11 cellular contexts compared by ENCODE assay signal in the genomic region with DNA sequence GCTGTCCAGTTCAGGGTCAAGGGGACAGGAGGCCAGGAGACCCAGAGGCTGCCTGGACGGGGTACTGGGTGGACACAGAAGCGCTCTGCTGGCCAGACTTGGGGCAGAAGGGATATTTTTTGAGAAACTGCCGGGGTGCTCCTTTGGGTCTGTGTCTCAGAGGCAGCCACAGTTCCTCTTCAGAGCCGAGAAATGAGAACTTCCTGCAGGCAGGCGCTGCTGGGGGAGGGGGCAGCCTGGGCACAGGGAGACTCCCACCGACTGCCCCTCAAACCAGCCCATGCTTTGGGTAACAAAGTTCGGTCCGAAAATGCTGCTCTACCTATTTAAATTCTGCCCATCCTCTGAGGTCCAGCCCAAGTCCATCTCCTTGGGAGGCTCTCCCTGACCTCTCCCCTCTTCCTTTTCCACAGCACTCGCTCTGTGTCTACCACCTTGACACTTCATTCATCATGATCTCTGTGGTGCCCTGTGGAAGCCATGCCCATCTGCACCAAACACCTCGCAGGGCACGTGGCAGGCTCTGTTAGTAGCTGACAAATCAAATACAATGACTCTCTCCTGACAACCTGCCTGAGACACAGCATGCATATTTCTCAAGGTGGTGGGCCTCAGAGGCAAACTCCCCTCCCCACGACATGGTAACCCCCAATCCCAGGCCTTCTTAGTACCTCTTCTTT. TPM values are rescaled to one million over a fixed set of nuclear protein-coding genes. Genes with fewer than 3 reads are reported as not detected.
DNase-seq lines count a peak whose midpoint lies in the region; ATAC-seq and TF ChIP-seq lines count a peak whose summit lies in the region.
"Had no signal": no experiment of that assay in that cellular context is flagged by ENCODE, and none has a peak within 500 bp of the region (broad histone marks: within the 10 kb centered on the region; RNA-seq: fewer than 3 reads in every experiment).

No MANE protein-coding gene starts in this region.

- peak overlapping the region in 3 of 7 donors; percentile 16 to 75 (median 26) for H3K4me3 Mint-ChIP-seq in CD8-positive, alpha-beta memory T cell
- H3K4me3 Mint-ChIP-seq in dendritic cell treated with granulocyte-macrophage colony-stimulating factor and Interleukin-4, amounts not matched to agents 40 ng/mL and 50 ng/mL, for 4 days, result peak overlapping the region; percentile 40

- no peak overlapping the region for H3K27ac ChIP-seq in CD8-positive, alpha-beta memory T cell (ENCODE audit: low read depth, low read length)
- H3K27ac ChIP-seq in OCI-LY1 (ENCODE audit: low read depth, low read length, poor library complexity, severe bottlenecking), result peak overlapping the region; percentile 65

- no peaks in the 10 kb centered on the region for H3K9me3 Mint-ChIP-seq in CD8-positive, alpha-beta memory T cell
- H3K9me3 Mint-ChIP-seq in dendritic cell treated with granulocyte-macrophage colony-stimulating factor and Interleukin-4, amounts not matched to agents 40 ng/mL and 50 ng/mL, for 4 days, result no peaks in the 10 kb centered on the region

- H3K9me3 ChIP-seq in CD8-positive, alpha-beta memory T cell (ENCODE audit: low read length), result no peaks in the 10 kb centered on the region
- H3K9me3 ChIP-seq in OCI-LY1 (ENCODE audit: low read length), result no peaks in the 10 kb centered on the region

- H3K4me2 ChIP-seq in OCI-LY1 (ENCODE audit: low read length), result peak overlapping the region; percentile 5; the same call in 1 of the 2 replicates

- H3K9ac ChIP-seq in OCI-LY1 (ENCODE audit: low read length), result peak overlapping the region; percentile 25; the same call in 1 of the 2 replicates

- peaks cover 71 to 89% (median 84%) of the 10 kb centered on the region in 3 donors for H3K4me1 Mint-ChIP-seq in CD8-positive, alpha-beta memory T cell
- H3K4me1 Mint-ChIP-seq in dendritic cell treated with granulocyte-macrophage colony-stimulating factor and Interleukin-4, amounts not matched to agents 40 ng/mL and 50 ng/mL, for 4 days (ENCODE audit: low read depth), result peaks cover 91% of the 10 kb centered on the region

- peaks cover 0 to 2% of the 10 kb centered on the region in 2 donors for H3K27me3 Mint-ChIP-seq in CD8-positive, alpha-beta memory T cell
- no peaks in the 10 kb centered on the region for H3K27me3 Mint-ChIP-seq in dendritic cell treated with granulocyte-macrophage colony-stimulating factor and Interleukin-4, amounts not matched to agents 40 ng/mL and 50 ng/mL, for 4 days

- no peaks in the 10 kb centered on the region for H3F3A ChIP-seq in OCI-LY1 (ENCODE audit: insufficient read depth, low read length)

- no peak overlapping the region for H2AFZ ChIP-seq in OCI-LY1 (ENCODE audit: low read length)

- peaks cover 11% of the 10 kb centered on the region for H3K36me3 ChIP-seq in CD8-positive, alpha-beta memory T cell (ENCODE audit: insufficient read depth, low read length)
- peaks cover 47% of the 10 kb centered on the region for H3K36me3 ChIP-seq in OCI-LY1 (ENCODE audit: insufficient read depth, low read length)

- no peak for TF ChIP-seq CTCF in OCI-LY1 (IDR thresholded peaks at IDR 0.05; ENCODE audit: low read length)

- H3K4me1 ChIP-seq in CD8-positive, alpha-beta memory T cell (ENCODE audit: insufficient read depth, low read length), result peaks cover 87% of the 10 kb centered on the region
- peaks cover 74% of the 10 kb centered on the region for H3K4me1 ChIP-seq in OCI-LY1 (ENCODE audit: insufficient read depth, low read length, severe bottlenecking)

- H3K27me3 ChIP-seq in CD8-positive, alpha-beta memory T cell (ENCODE audit: insufficient read depth, low read length, poor library complexity, severe bottlenecking), result no peaks in the 10 kb centered on the region
- H3K27me3 ChIP-seq in OCI-LY1 (ENCODE audit: insufficient read depth, low read length), result no peaks in the 10 kb centered on the region

- H3K36me3 Mint-ChIP-seq in CD8-positive, alpha-beta memory T cell, result peaks cover 0 to 44% (median 1%) of the 10 kb centered on the region in 3 donors
- H3K36me3 Mint-ChIP-seq in dendritic cell treated with granulocyte-macrophage colony-stimulating factor and Interleukin-4, amounts not matched to agents 40 ng/mL and 50 ng/mL, for 4 days (ENCODE audit: low read depth), result peaks cover 17% of the 10 kb centered on the region

- no peak for DNase-seq in CD8-positive, alpha-beta memory T cell
- peak; percentile 54 for DNase-seq in posterior vena cava (ENCODE audit: low spot score)
- no peak for DNase-seq in DMS114 treated with DMSO at 0.1 percent for 48 hours (lab: John Stamatoyannopoulos, UW; ENCODE audit: unreplicated experiment)
- DNase-seq in cerebellum (ENCODE audit: low spot score), result no peak
- no peak for DNase-seq in ACHN
- DNase-seq: activated gamma-delta T cell, GF-D8, NCI-H1048 had no signal

- no peak overlapping the region for H3K4me3 ChIP-seq in CD8-positive, alpha-beta memory T cell (ENCODE audit: low read length)
- no peak overlapping the region for H3K4me3 ChIP-seq in OCI-LY1 (ENCODE audit: low read depth, low read length, poor library complexity, severe bottlenecking)

- intact Hi-C loops in dendritic cell treated with granulocyte-macrophage colony-stimulating factor and Interleukin-4, amounts not matched to agents 40 ng/mL and 50 ng/mL, for 4 days (cut with micrococcal nuclease), result no loop called here
- intact Hi-C loops in posterior vena cava (cut with DNase I), result loop anchor here in 1 of 2 donors (5.0 kb wide), 1 partner anchor 34 kb away; no protein-coding TSS in a partner anchor

- in situ Hi-C loops in ACHN (cut with HindIII; ENCODE audit: low pct_ligation_motif_present, low pct_unique_long_range_greater_than_20kb, low sequenced_read_pairs), result no loop called here

- H3K79me2 ChIP-seq in OCI-LY1 (ENCODE audit: insufficient read depth, low read length), result 0 out of 2 replicates have a peak, but pooled peaks cover 8% of the 10 kb centered on the region

- ATAC-seq in GM21390 (IDR thresholded peaks at IDR 0.05; ENCODE audit: unreplicated experiment), result no peak

- peak overlapping the region; percentile 30 to 97 (median 80) for H3K27ac Mint-ChIP-seq in CD8-positive, alpha-beta memory T cell
- H3K27ac Mint-ChIP-seq in dendritic cell treated with granulocyte-macrophage colony-stimulating factor and Interleukin-4, amounts not matched to agents 40 ng/mL and 50 ng/mL, for 4 days, result peak overlapping the region; percentile 84

- no peaks in the 10 kb centered on the region for H3K9me2 ChIP-seq in OCI-LY1 (ENCODE audit: low read depth, low read length)

- CTCF ChIA-PET in CD8-positive, alpha-beta memory T cell (lab: Charles Lee), result interaction anchor here (1.2 to 24.2 kb wide), 2 partner anchors 16 to 32 kb away, joined by 3 to 452 read pairs; partner anchors contain the start of gene HDAC7

- POLR2A ChIA-PET in CD8-positive, alpha-beta memory T cell (lab: Charles Lee), result no interaction called here

- no peaks in the 10 kb centered on the region for H4K20me1 ChIP-seq in OCI-LY1 (ENCODE audit: insufficient read depth, low read length)

RNA-seq across cellular contexts. Expression of gene HDAC7, which starts 16.4 kb away (rescaled TPM):
- 100 to 1,000 TPM; 206 to 207 TPM for total RNA-seq in CD8-positive, alpha-beta memory T cell
- 23.1 TPM for polyA plus RNA-seq in CD8-positive, alpha-beta memory T cell
- 100 to 1,000 TPM; 111 to 126 TPM for total RNA-seq in posterior vena cava
- 12.1 TPM for total RNA-seq in cerebellum

RNA-seq across cellular contexts. Expression of gene SLC48A1, which starts 30.3 kb away (rescaled TPM):
- total RNA-seq in CD8-positive, alpha-beta memory T cell, result 10 to 100 TPM; 10.9 to 11.5 TPM
- polyA plus RNA-seq in CD8-positive, alpha-beta memory T cell, result 9.1 TPM
- total RNA-seq in posterior vena cava, result 10 to 100 TPM; 28.5 to 33.8 TPM
- total RNA-seq in cerebellum, result 7.8 TPM

RNA-seq across cellular contexts. Expression of gene RAPGEF3, which starts 44.7 kb away (rescaled TPM):
- 1 to 10 TPM in 1 of 2 experiments, under 1 TPM in 1; 0.95 to 1.1 TPM for total RNA-seq in CD8-positive, alpha-beta memory T cell
- polyA plus RNA-seq in CD8-positive, alpha-beta memory T cell, result 0.15 TPM
- total RNA-seq in posterior vena cava (10 to 100 TPM; 18.3 to 33.5 TPM), cerebellum (11.9 TPM)
